ENCODE assay signal across 24 cellular contexts in genomic region chr6:32554269-32554919, GRCh38. TPM values are rescaled to one million over a fixed set of nuclear protein-coding genes. Genes with fewer than 3 reads are reported as not detected.
DNase-seq lines count a peak whose midpoint lies in the region; ATAC-seq, FAIRE-seq and TF ChIP-seq lines count a peak whose summit lies in the region.
"Had no signal": no experiment of that assay in that cellular context is flagged by ENCODE, and none has a peak within 500 bp of the region (broad histone marks: within the 10 kb centered on the region; RNA-seq: fewer than 3 reads in every experiment).

No MANE protein-coding gene starts in this region.

- intact Hi-C loops in activated CD4-positive, alpha-beta T cell treated with anti-CD3 and anti-CD28 coated beads for 36 hours (cut with DNase I, micrococcal nuclease): no loop called here

- POLR2A ChIA-PET in activated CD4-positive, alpha-beta T cell treated with anti-CD3 and anti-CD28 coated beads for 36 hours (lab: Charles Lee): no interaction called here

- peak; percentile 2 for DNase-seq in NCI-H2029 treated with DMSO at 0.1 percent for 48 hours (lab: John Stamatoyannopoulos, UW)
- no peak for DNase-seq in NCI-H2029 (lab: John Stamatoyannopoulos, UW)
- no peak for DNase-seq in GM12891 (ENCODE audit: insufficient read length, low spot score)
- peak; percentile 71 for DNase-seq in WERI-Rb-1
- DNase-seq in osteocyte (ENCODE audit: extremely low spot score, unreplicated experiment): peak; percentile 46
- DNase-seq in foreskin keratinocyte: no peak
- DNase-seq in activated CD4-positive, alpha-beta T cell treated with anti-CD3 and anti-CD28 coated beads for 36 hours: no peak
- DNase-seq: DMS153, EL, GF-D8, NCI-H1105 treated with DMSO at 0.1 percent for 48 hours, NCI-H446, NCI-H524 treated with DMSO at 0.1 percent for 48 hours, NCI-H774, RPMI8226, SHP77, T-cell had no signal

- no peaks in the 10 kb centered on the region for H3K36me3 Mint-ChIP-seq in osteocyte (ENCODE audit: unreplicated experiment)
- H3K36me3 Mint-ChIP-seq in activated CD4-positive, alpha-beta T cell treated with anti-CD3 and anti-CD28 coated beads for 36 hours (ENCODE audit: low read depth): no peaks in the 10 kb centered on the region
- H3K36me3 Mint-ChIP-seq: T-cell had no signal

- no peaks in the 10 kb centered on the region for H3K4me1 Mint-ChIP-seq in osteocyte (ENCODE audit: unreplicated experiment)
- H3K4me1 Mint-ChIP-seq in activated CD4-positive, alpha-beta T cell treated with anti-CD3 and anti-CD28 coated beads for 36 hours: no peaks in the 10 kb centered on the region

- TF ChIP-seq CTCF in WERI-Rb-1 (IDR thresholded peaks at IDR 0.05; ENCODE audit: low read depth, low read length) (no peak), osteocyte (IDR thresholded peaks at IDR 0.05) (no peak), foreskin keratinocyte (conservative IDR thresholded peaks at IDR 0.05) (no peak)

- no peak overlapping the region for H3K27ac Mint-ChIP-seq in osteocyte (ENCODE audit: unreplicated experiment)
- H3K27ac Mint-ChIP-seq in activated CD4-positive, alpha-beta T cell treated with anti-CD3 and anti-CD28 coated beads for 36 hours: no peak overlapping the region
- H3K27ac Mint-ChIP-seq: T-cell had no signal

- TF ChIP-seq POLR2A in GM12891 (IDR thresholded peaks at IDR 0.05; ENCODE audit: low read depth, low read length): no peak

- H3K9me3 Mint-ChIP-seq in osteocyte (ENCODE audit: unreplicated experiment): no peaks in the 10 kb centered on the region
- H3K9me3 Mint-ChIP-seq in activated CD4-positive, alpha-beta T cell treated with anti-CD3 and anti-CD28 coated beads for 36 hours (ENCODE audit: low read depth): no peaks in the 10 kb centered on the region
- H3K9me3 Mint-ChIP-seq: T-cell had no signal

- CTCF ChIA-PET in activated CD4-positive, alpha-beta T cell treated with anti-CD3 and anti-CD28 coated beads for 36 hours (lab: Charles Lee): no interaction called here

- ATAC-seq in foreskin keratinocyte: no peak
- no peak for ATAC-seq in HG02763 (IDR thresholded peaks at IDR 0.05; ENCODE audit: unreplicated experiment)
- ATAC-seq in activated CD4-positive, alpha-beta T cell treated with anti-CD3 and anti-CD28 coated beads for 36 hours: no peak
- ATAC-seq: K562, T-cell had no signal

- peaks cover 12% of the 10 kb centered on the region for H3K27me3 Mint-ChIP-seq in osteocyte (ENCODE audit: unreplicated experiment)
- peaks cover 10% of the 10 kb centered on the region for H3K27me3 Mint-ChIP-seq in activated CD4-positive, alpha-beta T cell treated with anti-CD3 and anti-CD28 coated beads for 36 hours

- no peaks in the 10 kb centered on the region for H3K4me1 ChIP-seq in foreskin keratinocyte

- no peaks in the 10 kb centered on the region for H3K9me3 ChIP-seq in WERI-Rb-1 (ENCODE audit: severe bottlenecking)

- H3K36me3 ChIP-seq in WERI-Rb-1: no peaks in the 10 kb centered on the region

- no peak overlapping the region for H3K4me3 ChIP-seq in WERI-Rb-1 (ENCODE audit: low read depth, low read length)
- H3K4me3 ChIP-seq: K562 had no signal

- no peak for FAIRE-seq in GM12891 (lab: Jason Lieb, UNC)
- FAIRE-seq: H54, K562 had no signal

- H3K4me3 Mint-ChIP-seq in osteocyte (ENCODE audit: unreplicated experiment): no peak overlapping the region
- no peak overlapping the region for H3K4me3 Mint-ChIP-seq in activated CD4-positive, alpha-beta T cell treated with anti-CD3 and anti-CD28 coated beads for 36 hours
- H3K4me3 Mint-ChIP-seq: T-cell had no signal

- H3K27ac ChIP-seq in WERI-Rb-1 (no peak overlapping the region), foreskin keratinocyte (no peak overlapping the region)
- H3K27ac ChIP-seq: 22Rv1 had no signal

- no peaks in the 10 kb centered on the region for H3K27me3 ChIP-seq in WERI-Rb-1 (ENCODE audit: insufficient read depth, low read depth, severe bottlenecking)
- no peaks in the 10 kb centered on the region for H3K27me3 ChIP-seq in foreskin keratinocyte

TF ChIP-seq in GM12891, 5 proteins besides CTCF, POLR2A, EP300 and RAD21:
- TF ChIP-seq TAF1 (IDR thresholded peaks at IDR 0.05; ENCODE audit: low read depth, low read length) (no peak), POU2F2 (IDR thresholded peaks at IDR 0.05; ENCODE audit: low read depth, low read length) (no peak), POLR2AphosphoS5 (IDR thresholded peaks at IDR 0.05; ENCODE audit: low read depth, low read length) (no peak), PAX5 (IDR thresholded peaks at IDR 0.05; ENCODE audit: insufficient read depth, low read length, severe bottlenecking) (peak; percentile 64), SPI1 (IDR thresholded peaks at IDR 0.05; ENCODE audit: low read depth, low read length) (no peak)
TF ChIP-seq in GM12891: peak in this region for 1.

RNA-seq across cellular contexts. Expression of gene HLA-DRB5, which starts 24.3 kb away (rescaled TPM):
- polyA plus RNA-seq in GM12891 (2012; ENCODE audit: low read depth, missing spikeins): 643 TPM
- total RNA-seq in osteocyte (not detected in 2 replicates), foreskin keratinocyte (not detected in 2 replicates)
- not detected in 2 replicates for polyA plus RNA-seq in foreskin keratinocyte
- total RNA-seq in activated CD4-positive, alpha-beta T cell treated with anti-CD3 and anti-CD28 coated beads for 36 hours: 1 to 10 TPM; 4.1 to 4.7 TPM
- total RNA-seq: HT-29, K562, MCF 10A had no signal
- polyA plus RNA-seq: BJ, K562 had no signal

RNA-seq across cellular contexts. Expression of gene HLA-DRB1, which starts 35.3 kb away (rescaled TPM):
- 1,438 TPM for polyA plus RNA-seq in GM12891 (2012; ENCODE audit: low read depth, missing spikeins)
- total RNA-seq in osteocyte: not detected in 2 replicates
- total RNA-seq in foreskin keratinocyte: not detected in 2 replicates
- 0.03 TPM in 1 of 2 replicates, not detected in the other for polyA plus RNA-seq in foreskin keratinocyte
- 10 to 100 TPM; 12.7 to 16.6 TPM for total RNA-seq in activated CD4-positive, alpha-beta T cell treated with anti-CD3 and anti-CD28 coated beads for 36 hours
- total RNA-seq: HT-29, MCF 10A had no signal
- polyA plus RNA-seq: BJ had no signal

Comparison
In these comparisons a context has a peak if more than half of its experiments do, and no peak if none do; other contexts are left out.
1. DNase-seq: peak in NCI-H2029 treated with DMSO at 0.1 percent for 48 hours (single experiment), WERI-Rb-1 (single experiment) and osteocyte (single experiment); none in NCI-H2029 (single experiment), GM12891 (single experiment), foreskin keratinocyte (0 of 2) and activated CD4-positive, alpha-beta T cell treated with anti-CD3 and anti-CD28 coated beads for 36 hours (single experiment).
2. RNA of gene HLA-DRB1, which starts 35.3 kb away (total RNA-seq): 12.7 to 16.6 TPM in activated CD4-positive, alpha-beta T cell treated with anti-CD3 and anti-CD28 coated beads for 36 hours; not detected in foreskin keratinocyte and not detected in osteocyte; every median in the first group is over 10 times any median in the second.